Comparison of ENCODE assay signal across 1 cellular context in the genomic region with DNA sequence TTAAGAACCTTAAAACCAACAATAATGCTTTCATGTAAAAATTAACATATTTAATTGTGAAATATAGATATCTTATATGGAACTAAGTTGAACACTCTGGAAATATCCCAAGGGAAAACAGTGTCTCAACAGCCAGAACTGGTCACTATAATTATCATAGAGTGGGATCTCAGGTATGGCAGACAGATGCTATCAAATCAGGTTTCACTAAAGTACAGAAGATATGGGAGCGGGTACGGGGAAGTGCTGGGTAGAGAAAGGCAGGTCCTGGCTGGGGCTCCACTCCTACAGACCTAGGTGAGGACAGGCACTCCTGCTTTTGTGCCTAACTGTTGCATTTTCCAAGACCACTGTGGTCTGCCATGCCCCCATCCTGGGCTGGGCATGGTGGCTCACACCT.
TF ChIP-seq lines count a peak whose summit lies in the region.

No MANE protein-coding gene starts in this region.

TF ChIP-seq in H1, 55 proteins besides CTCF, POLR2A, EP300 and RAD21:
- no peak for TF ChIP-seq GABPA (IDR thresholded peaks at IDR 0.05; ENCODE audit: borderline replicate concordance, insufficient read depth, low read length)
- no peak for TF ChIP-seq SP2 (IDR thresholded peaks at IDR 0.05; ENCODE audit: low read length)
- TF ChIP-seq, protein P1, sequence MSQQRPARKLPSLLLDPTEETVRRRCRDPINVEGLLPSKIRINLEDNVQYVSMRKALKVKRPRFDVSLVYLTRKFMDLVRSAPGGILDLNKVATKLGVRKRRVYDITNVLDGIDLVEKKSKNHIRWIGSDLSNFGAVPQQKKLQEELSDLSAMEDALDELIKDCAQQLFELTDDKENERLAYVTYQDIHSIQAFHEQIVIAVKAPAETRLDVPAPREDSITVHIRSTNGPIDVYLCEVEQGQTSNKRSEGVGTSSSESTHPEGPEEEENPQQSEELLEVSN (IDR thresholded peaks at IDR 0.05): no peak
- TF ChIP-seq SIRT6 (IDR thresholded peaks at IDR 0.05; ENCODE audit: low read length): no peak
- TF ChIP-seq, protein P2, sequence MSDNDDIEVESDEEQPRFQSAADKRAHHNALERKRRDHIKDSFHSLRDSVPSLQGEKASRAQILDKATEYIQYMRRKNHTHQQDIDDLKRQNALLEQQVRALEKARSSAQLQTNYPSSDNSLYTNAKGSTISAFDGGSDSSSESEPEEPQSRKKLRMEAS (IDR thresholded peaks at IDR 0.05): no peak
- TF ChIP-seq SIN3A (conservative IDR thresholded peaks at IDR 0.05 in 1 of 2, IDR thresholded peaks at IDR 0.05 in 1 of 2; ENCODE audit: low read depth in 1 of 2, low read length in 2 of 2): no peak
- TF ChIP-seq NRF1 (IDR thresholded peaks at IDR 0.05; ENCODE audit: low read depth, low read length): no peak
- TF ChIP-seq CREB1 (IDR thresholded peaks at IDR 0.05): no peak
- no peak for TF ChIP-seq SIX5 (IDR thresholded peaks at IDR 0.05; ENCODE audit: low read depth, low read length)
- TF ChIP-seq ASH2L (IDR thresholded peaks at IDR 0.05; ENCODE audit: low read length): no peak
- TF ChIP-seq POLR2AphosphoS5 (IDR thresholded peaks at IDR 0.05; ENCODE audit: low read depth, low read length): no peak
- no peak for TF ChIP-seq CHD1 (IDR thresholded peaks at IDR 0.05; ENCODE audit: low read depth, low read length)
- no peak for TF ChIP-seq KDM1A (IDR thresholded peaks at IDR 0.05; ENCODE audit: borderline replicate concordance, low read length)
